ENCODE assay signal across 12 cellular contexts in the genomic region with DNA sequence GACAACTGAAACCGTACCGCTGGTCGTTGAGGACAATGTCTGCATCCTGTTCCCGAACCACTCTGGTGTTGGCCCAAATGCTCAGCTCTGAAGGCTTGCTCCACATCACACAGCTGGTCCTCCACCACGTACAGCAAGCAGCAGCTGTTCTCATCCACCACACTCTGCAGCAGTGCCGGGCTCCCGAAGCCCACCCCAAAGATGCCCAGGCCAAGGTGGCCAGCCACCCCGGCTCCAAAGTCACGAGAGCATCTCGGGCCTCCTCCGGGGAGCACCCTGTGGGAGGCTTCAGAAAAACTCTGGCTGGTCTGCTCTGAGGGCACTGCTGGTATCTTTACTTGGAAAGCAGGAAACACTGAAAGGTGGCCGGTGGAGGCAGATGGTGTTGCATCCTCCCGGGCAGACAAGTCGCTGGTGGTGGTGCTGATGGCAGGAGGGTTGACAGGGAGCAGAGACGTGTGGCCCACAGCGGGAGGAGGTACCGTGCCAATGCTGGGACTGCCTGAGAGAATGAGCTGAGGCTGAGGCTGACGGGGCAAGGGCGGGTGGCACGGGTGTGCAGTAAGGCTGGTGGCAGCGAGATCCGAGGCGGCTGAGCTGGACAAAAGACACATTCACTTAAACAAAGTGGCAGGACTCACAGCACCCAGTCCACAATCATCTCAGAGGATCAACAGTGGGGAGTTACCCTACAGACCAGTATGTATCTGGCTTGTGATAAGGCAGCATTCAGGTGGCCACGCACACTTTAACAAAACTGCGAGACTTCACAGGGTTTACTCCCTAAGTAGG. TPM values are rescaled to one million over a fixed set of nuclear protein-coding genes. Genes with fewer than 3 reads are reported as not detected.
DNase-seq lines count a peak whose midpoint lies in the region; ATAC-seq, FAIRE-seq and TF ChIP-seq lines count a peak whose summit lies in the region.
"Had no signal": no experiment of that assay in that cellular context is flagged by ENCODE, and none has a peak within 500 bp of the region (broad histone marks: within the 10 kb centered on the region; RNA-seq: fewer than 3 reads in every experiment).

No MANE protein-coding gene starts in this region.

- no peaks in the 10 kb centered on the region for H3K9me3 ChIP-seq in mammary epithelial cell (replicated peaks; ENCODE audit: insufficient read depth, low read length)

- CTCF ChIA-PET in mammary epithelial cell (lab: Charles Lee; ENCODE audit: low non-redundant PET) = no interaction called here

- dilution Hi-C loops in mammary epithelial cell (cut with HindIII; ENCODE audit: low sequenced_read_pairs) = no loop called here

- H3K4me3 Mint-ChIP-seq in stimulated activated naive CD8-positive, alpha-beta T cell treated with anti-CD3 and anti-CD28 coated beads, Interleukin-15, Interleukin-2, amounts not matched to agents 100 ng/mL and 50 ng/mL, for 24 hours = peak overlapping the region; percentile 84

- no peak overlapping the region for H3K9ac ChIP-seq in mammary epithelial cell (ENCODE audit: insufficient read depth, low read length)

- no peak overlapping the region for H3K4me3 ChIP-seq in mammary epithelial cell (replicated peaks in 1 of 3; ENCODE audit: insufficient read depth in 1 of 3, low read depth in 2 of 3, low read length in 3 of 3)

- no peak overlapping the region for H2AFZ ChIP-seq in mammary epithelial cell (ENCODE audit: low read depth, low read length)

- no peak for DNase-seq in stimulated activated naive CD8-positive, alpha-beta T cell treated with anti-CD3 and anti-CD28 coated beads, Interleukin-15, Interleukin-2, amounts not matched to agents 100 U/mL and 50 U/mL, for 24 hours
- DNase-seq in mammary epithelial cell (no peak), medulla oblongata (ENCODE audit: extremely low spot score) (peak; percentile 25), H54 (ENCODE audit: insufficient read length, low spot score) (no peak), NCI-H2107 (lab: John Stamatoyannopoulos, UW) (no peak)
- DNase-seq: aorta, DMS 273 treated with DMSO at 0.1 percent for 48 hours had no signal

- H3K27me3 Mint-ChIP-seq in stimulated activated naive CD8-positive, alpha-beta T cell treated with anti-CD3 and anti-CD28 coated beads, Interleukin-15, Interleukin-2, amounts not matched to agents 100 ng/mL and 50 ng/mL, for 24 hours = no peaks in the 10 kb centered on the region

- H4K20me1 ChIP-seq in mammary epithelial cell (ENCODE audit: insufficient read depth, low read length) = no peaks in the 10 kb centered on the region

- WGBS in mammary epithelial cell (ENCODE audit: low coverage, missing lambda C conversion rate) = 93% methylated on average over 20 of the region's 25 CpGs

- no peak for ATAC-seq in stimulated activated naive CD8-positive, alpha-beta T cell treated with anti-CD3 and anti-CD28 coated beads, Interleukin-15, Interleukin-2, amounts not matched to agents 100 U/mL and 50 U/mL, for 24 hours
- ATAC-seq in HG02642 (IDR thresholded peaks at IDR 0.05; ENCODE audit: poor library complexity, unreplicated experiment) = no peak
- ATAC-seq in HG03457 (IDR thresholded peaks at IDR 0.05; ENCODE audit: unreplicated experiment) = no peak

- peaks cover 2% of the 10 kb centered on the region for H3K27me3 ChIP-seq in mammary epithelial cell (ENCODE audit: insufficient read depth, low read length)

- peaks cover 17% of the 10 kb centered on the region for H3K4me1 Mint-ChIP-seq in stimulated activated naive CD8-positive, alpha-beta T cell treated with anti-CD3 and anti-CD28 coated beads, Interleukin-15, Interleukin-2, amounts not matched to agents 100 ng/mL and 50 ng/mL, for 24 hours (ENCODE audit: low read depth)

- in situ Hi-C loops in mammary epithelial cell (cut with MboI; ENCODE audit: low sequenced_read_pairs in 2 of 2) = no loop called here

- H3K27ac ChIP-seq in mammary epithelial cell (ENCODE audit: insufficient read depth, low read depth, low read length) = no peak overlapping the region

- TF ChIP-seq POLR2A in H54 (IDR thresholded peaks at IDR 0.05; ENCODE audit: low read depth, low read length) = no peak

- no peak for FAIRE-seq in H54 (lab: Jason Lieb, UNC)

- H3K36me3 Mint-ChIP-seq in stimulated activated naive CD8-positive, alpha-beta T cell treated with anti-CD3 and anti-CD28 coated beads, Interleukin-15, Interleukin-2, amounts not matched to agents 100 ng/mL and 50 ng/mL, for 24 hours (ENCODE audit: low read depth) = peaks cover 14% of the 10 kb centered on the region

- no peaks in the 10 kb centered on the region for H3K36me3 ChIP-seq in mammary epithelial cell (ENCODE audit: insufficient read depth, low read length)

- H3K4me2 ChIP-seq in mammary epithelial cell (ENCODE audit: insufficient read depth, low read depth, low read length) = peak overlapping the region; percentile 9

- TF ChIP-seq CTCF in mammary epithelial cell (conservative IDR thresholded peaks at IDR 0.05 in 1 of 2, IDR thresholded peaks at IDR 0.05 in 1 of 2; ENCODE audit: extremely low read depth in 1 of 2, insufficient read depth in 1 of 2, low read depth in 1 of 2, low read length in 2 of 2) = no peak

- peaks cover 4% of the 10 kb centered on the region for H3K79me2 ChIP-seq in mammary epithelial cell (ENCODE audit: insufficient read depth, low read length)

- no TSS peak for BruUV-seq in mammary epithelial cell (replicated peaks; lab: Mats Ljungman, UMichigan)

- H3K9me3 Mint-ChIP-seq in stimulated activated naive CD8-positive, alpha-beta T cell treated with anti-CD3 and anti-CD28 coated beads, Interleukin-15, Interleukin-2, amounts not matched to agents 100 ng/mL and 50 ng/mL, for 24 hours = no peaks in the 10 kb centered on the region

- H3K4me1 ChIP-seq in mammary epithelial cell (ENCODE audit: insufficient read depth, low read length) = peaks cover 10% of the 10 kb centered on the region

- intact Hi-C loops in mammary epithelial cell (cut with micrococcal nuclease) = no loop called here

- H3K27ac Mint-ChIP-seq in stimulated activated naive CD8-positive, alpha-beta T cell treated with anti-CD3 and anti-CD28 coated beads, Interleukin-15, Interleukin-2, amounts not matched to agents 100 ng/mL and 50 ng/mL, for 24 hours = peak overlapping the region; percentile 49

RNA-seq across cellular contexts. Expression of gene CCDC27, which starts 6.5 kb away (rescaled TPM):
- total RNA-seq in mammary epithelial cell = not detected
- polyA plus RNA-seq in mammary epithelial cell = not detected
- polyA minus RNA-seq in mammary epithelial cell = not detected
- total RNA-seq: aorta, HT1080, mononuclear cell had no signal
- polyA plus RNA-seq: aorta had no signal

RNA-seq across cellular contexts. Expression of gene SMIM1, which starts 26.8 kb away (rescaled TPM):
- 1 to 10 TPM; 1.2 to 2.1 TPM for total RNA-seq in mammary epithelial cell
- 0.59 TPM for polyA plus RNA-seq in mammary epithelial cell
- not detected for polyA minus RNA-seq in mammary epithelial cell

RNA-seq across cellular contexts. Expression of gene LRRC47, which starts 50.5 kb away (rescaled TPM):
- 10 to 100 TPM; 31.2 to 40.2 TPM for total RNA-seq in mammary epithelial cell
- polyA plus RNA-seq in mammary epithelial cell = 19.8 TPM
- 46.5 TPM for polyA minus RNA-seq in mammary epithelial cell
